Comparison of ENCODE assay signal across 1 cellular context in the genomic region with DNA sequence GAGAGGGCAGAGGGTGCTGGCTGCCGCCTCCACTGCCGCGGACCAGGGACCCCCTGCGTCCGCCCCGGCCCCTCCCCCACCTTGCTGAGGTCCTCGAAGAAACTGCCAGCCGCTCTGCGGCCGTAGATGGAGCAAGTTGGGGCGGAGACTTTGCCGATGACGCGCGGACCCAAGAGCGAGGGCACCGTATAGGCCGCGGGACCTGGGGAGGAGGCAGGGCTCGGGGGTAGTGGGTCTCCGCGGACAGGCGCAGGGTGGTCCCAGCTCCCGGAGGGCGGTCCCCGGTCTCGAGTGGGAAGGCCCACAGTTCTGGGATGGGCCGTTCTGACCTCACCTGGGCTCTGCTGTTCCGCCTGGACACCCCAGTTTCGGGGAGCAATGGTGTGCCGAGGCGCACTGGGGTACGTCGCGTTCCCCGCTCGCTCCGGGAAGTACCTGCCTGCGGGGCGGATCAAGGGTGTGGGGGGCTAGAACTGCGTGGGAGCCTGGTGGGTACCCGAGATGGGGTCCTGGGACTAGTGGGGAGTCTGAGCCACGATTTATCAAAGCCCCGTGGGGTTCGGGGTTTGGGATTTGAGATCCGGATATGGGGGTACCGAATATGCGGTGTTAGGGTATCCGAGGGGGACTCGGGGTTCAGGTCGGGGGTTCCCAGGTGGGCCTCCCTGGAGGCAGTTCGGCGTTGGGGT.
TF ChIP-seq lines count a peak whose summit lies in the region.

No MANE protein-coding gene starts in this region.

TF ChIP-seq in HepG2, 621 proteins besides CTCF, POLR2A, EP300 and RAD21 (continued from another document and continues in another):
- TF ChIP-seq, protein P1, sequence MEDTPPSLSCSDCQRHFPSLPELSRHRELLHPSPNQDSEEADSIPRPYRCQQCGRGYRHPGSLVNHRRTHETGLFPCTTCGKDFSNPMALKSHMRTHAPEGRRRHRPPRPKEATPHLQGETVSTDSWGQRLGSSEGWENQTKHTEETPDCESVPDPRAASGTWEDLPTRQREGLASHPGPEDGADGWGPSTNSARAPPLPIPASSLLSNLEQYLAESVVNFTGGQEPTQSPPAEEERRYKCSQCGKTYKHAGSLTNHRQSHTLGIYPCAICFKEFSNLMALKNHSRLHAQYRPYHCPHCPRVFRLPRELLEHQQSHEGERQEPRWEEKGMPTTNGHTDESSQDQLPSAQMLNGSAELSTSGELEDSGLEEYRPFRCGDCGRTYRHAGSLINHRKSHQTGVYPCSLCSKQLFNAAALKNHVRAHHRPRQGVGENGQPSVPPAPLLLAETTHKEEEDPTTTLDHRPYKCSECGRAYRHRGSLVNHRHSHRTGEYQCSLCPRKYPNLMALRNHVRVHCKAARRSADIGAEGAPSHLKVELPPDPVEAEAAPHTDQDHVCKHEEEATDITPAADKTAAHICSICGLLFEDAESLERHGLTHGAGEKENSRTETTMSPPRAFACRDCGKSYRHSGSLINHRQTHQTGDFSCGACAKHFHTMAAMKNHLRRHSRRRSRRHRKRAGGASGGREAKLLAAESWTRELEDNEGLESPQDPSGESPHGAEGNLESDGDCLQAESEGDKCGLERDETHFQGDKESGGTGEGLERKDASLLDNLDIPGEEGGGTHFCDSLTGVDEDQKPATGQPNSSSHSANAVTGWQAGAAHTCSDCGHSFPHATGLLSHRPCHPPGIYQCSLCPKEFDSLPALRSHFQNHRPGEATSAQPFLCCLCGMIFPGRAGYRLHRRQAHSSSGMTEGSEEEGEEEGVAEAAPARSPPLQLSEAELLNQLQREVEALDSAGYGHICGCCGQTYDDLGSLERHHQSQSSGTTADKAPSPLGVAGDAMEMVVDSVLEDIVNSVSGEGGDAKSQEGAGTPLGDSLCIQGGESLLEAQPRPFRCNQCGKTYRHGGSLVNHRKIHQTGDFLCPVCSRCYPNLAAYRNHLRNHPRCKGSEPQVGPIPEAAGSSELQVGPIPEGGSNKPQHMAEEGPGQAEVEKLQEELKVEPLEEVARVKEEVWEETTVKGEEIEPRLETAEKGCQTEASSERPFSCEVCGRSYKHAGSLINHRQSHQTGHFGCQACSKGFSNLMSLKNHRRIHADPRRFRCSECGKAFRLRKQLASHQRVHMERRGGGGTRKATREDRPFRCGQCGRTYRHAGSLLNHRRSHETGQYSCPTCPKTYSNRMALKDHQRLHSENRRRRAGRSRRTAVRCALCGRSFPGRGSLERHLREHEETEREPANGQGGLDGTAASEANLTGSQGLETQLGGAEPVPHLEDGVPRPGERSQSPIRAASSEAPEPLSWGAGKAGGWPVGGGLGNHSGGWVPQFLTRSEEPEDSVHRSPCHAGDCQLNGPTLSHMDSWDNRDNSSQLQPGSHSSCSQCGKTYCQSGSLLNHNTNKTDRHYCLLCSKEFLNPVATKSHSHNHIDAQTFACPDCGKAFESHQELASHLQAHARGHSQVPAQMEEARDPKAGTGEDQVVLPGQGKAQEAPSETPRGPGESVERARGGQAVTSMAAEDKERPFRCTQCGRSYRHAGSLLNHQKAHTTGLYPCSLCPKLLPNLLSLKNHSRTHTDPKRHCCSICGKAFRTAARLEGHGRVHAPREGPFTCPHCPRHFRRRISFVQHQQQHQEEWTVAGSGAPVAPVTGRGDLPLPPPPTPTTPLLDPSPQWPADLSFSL (CRISPR knock-in tag; IDR thresholded peaks at IDR 0.05): no peak
- TF ChIP-seq, protein P2, sequence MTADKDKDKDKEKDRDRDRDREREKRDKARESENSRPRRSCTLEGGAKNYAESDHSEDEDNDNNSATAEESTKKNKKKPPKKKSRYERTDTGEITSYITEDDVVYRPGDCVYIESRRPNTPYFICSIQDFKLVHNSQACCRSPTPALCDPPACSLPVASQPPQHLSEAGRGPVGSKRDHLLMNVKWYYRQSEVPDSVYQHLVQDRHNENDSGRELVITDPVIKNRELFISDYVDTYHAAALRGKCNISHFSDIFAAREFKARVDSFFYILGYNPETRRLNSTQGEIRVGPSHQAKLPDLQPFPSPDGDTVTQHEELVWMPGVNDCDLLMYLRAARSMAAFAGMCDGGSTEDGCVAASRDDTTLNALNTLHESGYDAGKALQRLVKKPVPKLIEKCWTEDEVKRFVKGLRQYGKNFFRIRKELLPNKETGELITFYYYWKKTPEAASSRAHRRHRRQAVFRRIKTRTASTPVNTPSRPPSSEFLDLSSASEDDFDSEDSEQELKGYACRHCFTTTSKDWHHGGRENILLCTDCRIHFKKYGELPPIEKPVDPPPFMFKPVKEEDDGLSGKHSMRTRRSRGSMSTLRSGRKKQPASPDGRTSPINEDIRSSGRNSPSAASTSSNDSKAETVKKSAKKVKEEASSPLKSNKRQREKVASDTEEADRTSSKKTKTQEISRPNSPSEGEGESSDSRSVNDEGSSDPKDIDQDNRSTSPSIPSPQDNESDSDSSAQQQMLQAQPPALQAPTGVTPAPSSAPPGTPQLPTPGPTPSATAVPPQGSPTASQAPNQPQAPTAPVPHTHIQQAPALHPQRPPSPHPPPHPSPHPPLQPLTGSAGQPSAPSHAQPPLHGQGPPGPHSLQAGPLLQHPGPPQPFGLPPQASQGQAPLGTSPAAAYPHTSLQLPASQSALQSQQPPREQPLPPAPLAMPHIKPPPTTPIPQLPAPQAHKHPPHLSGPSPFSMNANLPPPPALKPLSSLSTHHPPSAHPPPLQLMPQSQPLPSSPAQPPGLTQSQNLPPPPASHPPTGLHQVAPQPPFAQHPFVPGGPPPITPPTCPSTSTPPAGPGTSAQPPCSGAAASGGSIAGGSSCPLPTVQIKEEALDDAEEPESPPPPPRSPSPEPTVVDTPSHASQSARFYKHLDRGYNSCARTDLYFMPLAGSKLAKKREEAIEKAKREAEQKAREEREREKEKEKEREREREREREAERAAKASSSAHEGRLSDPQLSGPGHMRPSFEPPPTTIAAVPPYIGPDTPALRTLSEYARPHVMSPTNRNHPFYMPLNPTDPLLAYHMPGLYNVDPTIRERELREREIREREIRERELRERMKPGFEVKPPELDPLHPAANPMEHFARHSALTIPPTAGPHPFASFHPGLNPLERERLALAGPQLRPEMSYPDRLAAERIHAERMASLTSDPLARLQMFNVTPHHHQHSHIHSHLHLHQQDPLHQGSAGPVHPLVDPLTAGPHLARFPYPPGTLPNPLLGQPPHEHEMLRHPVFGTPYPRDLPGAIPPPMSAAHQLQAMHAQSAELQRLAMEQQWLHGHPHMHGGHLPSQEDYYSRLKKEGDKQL (CRISPR knock-in tag; IDR thresholded peaks at IDR 0.05; ENCODE audit: low read depth): peak; percentile 9; the same call in 1 of the 2 replicates
- no peak for TF ChIP-seq ZNF652 (CRISPR knock-in tag; IDR thresholded peaks at IDR 0.05; ENCODE audit: borderline replicate concordance, low read depth)
- no peak for TF ChIP-seq HOXD1 (CRISPR knock-in tag; IDR thresholded peaks at IDR 0.05)
- no peak for TF ChIP-seq ZNF24 (IDR thresholded peaks at IDR 0.05)
- no peak for TF ChIP-seq NR2F6 (IDR thresholded peaks at IDR 0.05)
- TF ChIP-seq NR2F6 (CRISPR knock-in tag; IDR thresholded peaks at IDR 0.05): no peak; the same call in 1 of the 2 replicates
- TF ChIP-seq RELA (CRISPR knock-in tag; IDR thresholded peaks at IDR 0.05): no peak
- TF ChIP-seq ZNF468 (CRISPR knock-in tag; IDR thresholded peaks at IDR 0.05): no peak
- 0 out of 2 replicates have a peak, but pooled peaks have one; percentile 20 for TF ChIP-seq PAXIP1 (CRISPR knock-in tag; conservative IDR thresholded peaks at IDR 0.05)
- TF ChIP-seq ZNF724P (CRISPR knock-in tag; IDR thresholded peaks at IDR 0.05; ENCODE audit: borderline replicate concordance): no peak; the same call in 1 of the 2 replicates
- no peak for TF ChIP-seq ELF1 (CRISPR knock-in tag; IDR thresholded peaks at IDR 0.05)
- no peak for TF ChIP-seq ATRX (CRISPR knock-in tag; IDR thresholded peaks at IDR 0.05; ENCODE audit: borderline replicate concordance)
- TF ChIP-seq ZNF788 (CRISPR knock-in tag; IDR thresholded peaks at IDR 0.05; ENCODE audit: borderline replicate concordance): no peak; the same call in none of the 2 replicates
- TF ChIP-seq ZNF382 (CRISPR knock-in tag; IDR thresholded peaks at IDR 0.05; ENCODE audit: borderline replicate concordance): no peak
- TF ChIP-seq ZNF670 (CRISPR knock-in tag; IDR thresholded peaks at IDR 0.05; ENCODE audit: borderline replicate concordance): 0 out of 2 replicates have a peak, but pooled peaks have one; percentile 32
- TF ChIP-seq, protein P3, sequence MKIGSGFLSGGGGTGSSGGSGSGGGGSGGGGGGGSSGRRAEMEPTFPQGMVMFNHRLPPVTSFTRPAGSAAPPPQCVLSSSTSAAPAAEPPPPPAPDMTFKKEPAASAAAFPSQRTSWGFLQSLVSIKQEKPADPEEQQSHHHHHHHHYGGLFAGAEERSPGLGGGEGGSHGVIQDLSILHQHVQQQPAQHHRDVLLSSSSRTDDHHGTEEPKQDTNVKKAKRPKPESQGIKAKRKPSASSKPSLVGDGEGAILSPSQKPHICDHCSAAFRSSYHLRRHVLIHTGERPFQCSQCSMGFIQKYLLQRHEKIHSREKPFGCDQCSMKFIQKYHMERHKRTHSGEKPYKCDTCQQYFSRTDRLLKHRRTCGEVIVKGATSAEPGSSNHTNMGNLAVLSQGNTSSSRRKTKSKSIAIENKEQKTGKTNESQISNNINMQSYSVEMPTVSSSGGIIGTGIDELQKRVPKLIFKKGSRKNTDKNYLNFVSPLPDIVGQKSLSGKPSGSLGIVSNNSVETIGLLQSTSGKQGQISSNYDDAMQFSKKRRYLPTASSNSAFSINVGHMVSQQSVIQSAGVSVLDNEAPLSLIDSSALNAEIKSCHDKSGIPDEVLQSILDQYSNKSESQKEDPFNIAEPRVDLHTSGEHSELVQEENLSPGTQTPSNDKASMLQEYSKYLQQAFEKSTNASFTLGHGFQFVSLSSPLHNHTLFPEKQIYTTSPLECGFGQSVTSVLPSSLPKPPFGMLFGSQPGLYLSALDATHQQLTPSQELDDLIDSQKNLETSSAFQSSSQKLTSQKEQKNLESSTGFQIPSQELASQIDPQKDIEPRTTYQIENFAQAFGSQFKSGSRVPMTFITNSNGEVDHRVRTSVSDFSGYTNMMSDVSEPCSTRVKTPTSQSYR (CRISPR knock-in tag; IDR thresholded peaks at IDR 0.05; ENCODE audit: borderline replicate concordance): peak; percentile 91
- TF ChIP-seq SP2 (CRISPR knock-in tag; IDR thresholded peaks at IDR 0.05): 0 out of 2 replicates have a peak, but pooled peaks have one; percentile 11
- TF ChIP-seq SAP130 (CRISPR knock-in tag; IDR thresholded peaks at IDR 0.05; ENCODE audit: low read depth): no peak; the same call in none of the 2 replicates
- TF ChIP-seq SRF (IDR thresholded peaks at IDR 0.05; ENCODE audit: low read depth, low read length): no peak
- TF ChIP-seq RXRB (CRISPR knock-in tag; IDR thresholded peaks at IDR 0.05; ENCODE audit: borderline replicate concordance): no peak; the same call in 1 of the 2 replicates
- TF ChIP-seq ZNF883 (CRISPR knock-in tag; IDR thresholded peaks at IDR 0.05; ENCODE audit: not compliant biosample characterization): no peak
- TF ChIP-seq SMC3 (IDR thresholded peaks at IDR 0.05; ENCODE audit: low read length): no peak
- TF ChIP-seq, protein P4, sequence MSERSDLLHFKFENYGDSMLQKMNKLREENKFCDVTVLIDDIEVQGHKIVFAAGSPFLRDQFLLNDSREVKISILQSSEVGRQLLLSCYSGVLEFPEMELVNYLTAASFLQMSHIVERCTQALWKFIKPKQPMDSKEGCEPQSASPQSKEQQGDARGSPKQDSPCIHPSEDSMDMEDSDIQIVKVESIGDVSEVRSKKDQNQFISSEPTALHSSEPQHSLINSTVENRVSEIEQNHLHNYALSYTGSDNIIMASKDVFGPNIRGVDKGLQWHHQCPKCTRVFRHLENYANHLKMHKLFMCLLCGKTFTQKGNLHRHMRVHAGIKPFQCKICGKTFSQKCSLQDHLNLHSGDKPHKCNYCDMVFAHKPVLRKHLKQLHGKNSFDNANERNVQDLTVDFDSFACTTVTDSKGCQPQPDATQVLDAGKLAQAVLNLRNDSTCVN (CRISPR knock-in tag; IDR thresholded peaks at IDR 0.05; ENCODE audit: borderline replicate concordance): no peak
- TF ChIP-seq PPARG (CRISPR knock-in tag; conservative IDR thresholded peaks at IDR 0.05): no peak
- TF ChIP-seq SMAD1 (CRISPR knock-in tag; IDR thresholded peaks at IDR 0.05; ENCODE audit: borderline replicate concordance, low read depth): no peak; the same call in 1 of the 2 replicates
- no peak for TF ChIP-seq HNF4G (IDR thresholded peaks at IDR 0.05; ENCODE audit: borderline replicate concordance, low read depth, low read length)
- no peak for TF ChIP-seq HNF4G (CRISPR knock-in tag; IDR thresholded peaks at IDR 0.05; ENCODE audit: borderline replicate concordance, low read depth)
- no peak for TF ChIP-seq ZBTB1 (CRISPR knock-in tag; IDR thresholded peaks at IDR 0.05; ENCODE audit: borderline replicate concordance)
- no peak for TF ChIP-seq ZNF3 (CRISPR knock-in tag; IDR thresholded peaks at IDR 0.05)
- peak; percentile 8; the same call in 1 of the 2 replicates for TF ChIP-seq ZNF501 (CRISPR knock-in tag; IDR thresholded peaks at IDR 0.05)
- no peak for TF ChIP-seq ZMAT3 (CRISPR knock-in tag; conservative IDR thresholded peaks at IDR 0.05)
- TF ChIP-seq CEBPG (CRISPR knock-in tag; IDR thresholded peaks at IDR 0.05): no peak; the same call in 1 of the 2 replicates
- TF ChIP-seq JUN (CRISPR knock-in tag; IDR thresholded peaks at IDR 0.05): no peak
- 0 out of 2 replicates have a peak, but pooled peaks have one; percentile 17 for TF ChIP-seq NR2F2 (IDR thresholded peaks at IDR 0.05; ENCODE audit: borderline replicate concordance, low read depth)
- no peak for TF ChIP-seq ZNF614 (CRISPR knock-in tag; IDR thresholded peaks at IDR 0.05; ENCODE audit: borderline replicate concordance)
- no peak for TF ChIP-seq PHF5A (CRISPR knock-in tag; IDR thresholded peaks at IDR 0.05; ENCODE audit: low read depth, unreplicated experiment)
- no peak for TF ChIP-seq NFRKB (IDR thresholded peaks at IDR 0.05)
